Comparison of ENCODE assay signal across 3 cellular contexts in the genomic region with DNA sequence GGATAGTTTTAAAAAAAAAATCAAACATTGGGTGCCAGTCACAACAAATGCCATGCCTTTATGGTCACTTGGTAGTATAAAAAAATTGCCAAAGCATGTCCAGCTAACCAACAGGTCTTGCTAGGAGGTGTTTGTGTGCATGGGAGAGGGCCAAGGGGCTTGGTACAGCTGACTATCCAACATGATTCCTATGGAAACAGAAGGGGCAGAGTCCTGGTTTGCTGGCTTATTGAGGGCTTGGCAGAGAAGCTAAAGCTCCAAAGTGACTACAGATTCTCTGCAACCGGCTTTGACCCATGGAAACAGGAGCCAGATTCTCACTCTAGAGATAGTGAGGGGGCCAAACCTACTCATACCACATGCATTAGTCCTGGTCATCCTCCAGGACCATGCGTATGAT. TPM values are rescaled to one million over a fixed set of nuclear protein-coding genes. Genes with fewer than 3 reads are reported as not detected.
"Had no signal": no experiment of that assay in that cellular context is flagged by ENCODE, and none has a peak within 500 bp of the region (broad histone marks: within the 10 kb centered on the region; RNA-seq: fewer than 3 reads in every experiment).

No MANE protein-coding gene starts in this region.

RNA-seq across cellular contexts. Expression of a gene that starts 42.6 kb away (rescaled TPM):
- total RNA-seq: K562, M059J, Right ventricle myocardium superior had no signal
